ENCODE assay signal across 21 cellular contexts in genomic region chrX:77924320-77924859, GRCh38. TPM values are rescaled to one million over a fixed set of nuclear protein-coding genes. Genes with fewer than 3 reads are reported as not detected.
DNase-seq lines count a peak whose midpoint lies in the region; ATAC-seq, FAIRE-seq and TF ChIP-seq lines count a peak whose summit lies in the region.
"Had no signal": no experiment of that assay in that cellular context is flagged by ENCODE, and none has a peak within 500 bp of the region (broad histone marks: within the 10 kb centered on the region; RNA-seq: fewer than 3 reads in every experiment).

No MANE protein-coding gene starts in this region.

- H3K36me3 ChIP-seq in Panc1 (ENCODE audit: control insufficient read depth, insufficient read depth, low read length) (no peaks in the 10 kb centered on the region), fibroblast of lung (ENCODE audit: control insufficient read depth, insufficient read depth, low read length) (no peaks in the 10 kb centered on the region), hepatocyte (replicated peaks; ENCODE audit: insufficient read depth, low read depth) (no peaks in the 10 kb centered on the region)

- no peaks in the 10 kb centered on the region for H3K9me2 ChIP-seq in hepatocyte (replicated peaks; ENCODE audit: insufficient read depth)

- 84% methylated on average over 8 of the region's 8 CpGs for WGBS in hepatocyte (ENCODE audit: low lambda C conversion rate, missing lambda C conversion rate)

- ATAC-seq in Panc1 (no peak), GM19035 (IDR thresholded peaks at IDR 0.05; ENCODE audit: unreplicated experiment) (no peak)
- ATAC-seq: GM23338, HCT116 had no signal

- H3K9ac ChIP-seq in fibroblast of lung (ENCODE audit: insufficient read depth, low read length): no peak overlapping the region

- in situ Hi-C loops in Panc1 (cut with HindIII; ENCODE audit: low pct_unique_long_range_greater_than_20kb, low sequenced_read_pairs): no loop called here

- DNase-seq in GM19239 (ENCODE audit: insufficient read length, low spot score) (no peak), Panc1 (ENCODE audit: low read depth, low spot score) (no peak), fibroblast of lung (ENCODE audit: low read depth in 2 of 2) (peak in 1 of 2 donors; percentile 34), GM03348 (ENCODE audit: low spot score) (no peak), hepatocyte (ENCODE audit: low spot score) (no peak)
- DNase-seq: 8988T; C1 segment of cervical spinal cord; Calu3; CD4-positive, alpha-beta memory T cell; COR-L47; DMS53; DMS79 treated with DMSO at 0.1 percent for 48 hours; GF-D8; H9 had no signal

- peak overlapping the region; percentile 54; the same call in 1 of the 2 replicates for H3K27ac ChIP-seq in Panc1 (ENCODE audit: low read length)
- H3K27ac ChIP-seq in fibroblast of lung (ENCODE audit: insufficient read depth, low read length): no peak overlapping the region
- no peak overlapping the region for H3K27ac ChIP-seq in hepatocyte

- intact Hi-C loops in Panc1 (cut with micrococcal nuclease; ENCODE audit: unreplicated experiment): no loop called here

- CTCF ChIA-PET in Panc1 (lab: Charles Lee): no interaction called here

- TF ChIP-seq CTCF in Panc1 (IDR thresholded peaks at IDR 0.05): no peak
- TF ChIP-seq CTCF in fibroblast of lung (conservative IDR thresholded peaks at IDR 0.05 in 1 of 2, IDR thresholded peaks at IDR 0.05 in 1 of 2; ENCODE audit: low read depth in 1 of 2, low read length in 2 of 2): no peak
- no peak for TF ChIP-seq CTCF in hepatocyte (IDR thresholded peaks at IDR 0.05; ENCODE audit: poor library complexity)

- H3K4me2 ChIP-seq in fibroblast of lung (ENCODE audit: extremely low read depth, insufficient read depth, low read length) (peak overlapping the region; percentile 13), hepatocyte (no peak overlapping the region)
- H3K4me2 ChIP-seq: GM23338 had no signal

- H3K79me2 ChIP-seq in fibroblast of lung (ENCODE audit: control insufficient read depth, insufficient read depth, low read length) (no peaks in the 10 kb centered on the region), hepatocyte (peaks cover 17% of the 10 kb centered on the region)

- H3K9me3 ChIP-seq in Panc1 (ENCODE audit: control insufficient read depth, insufficient read depth, low read depth, low read length) (no peaks in the 10 kb centered on the region), fibroblast of lung (ENCODE audit: control insufficient read depth, insufficient read depth, low read depth, low read length) (no peaks in the 10 kb centered on the region), hepatocyte (ENCODE audit: low read depth) (peaks cover 6% of the 10 kb centered on the region)

- POLR2A ChIA-PET in Panc1 (lab: Charles Lee): no interaction called here

- BruUV-seq in Panc1 (replicated peaks; lab: Mats Ljungman, UMichigan): no TSS peak

- H3K4me3 ChIP-seq in Panc1 (ENCODE audit: low read depth in 2 of 2, low read length in 2 of 2) (no peak overlapping the region), fibroblast of lung (replicated peaks in 1 of 4; ENCODE audit: control extremely low read depth in 1 of 4, insufficient read depth in 1 of 4, low read depth in 3 of 4, low read length in 4 of 4) (no peak overlapping the region), hepatocyte (no peak overlapping the region)
- H3K4me3 ChIP-seq: GM23338 had no signal

- H2AFZ ChIP-seq in fibroblast of lung (ENCODE audit: low read length) (no peak overlapping the region), hepatocyte (no peak overlapping the region)
- H2AFZ ChIP-seq: GM23338 had no signal

- FAIRE-seq in GM19239 (lab: Jason Lieb, UNC): peak; percentile 56
- FAIRE-seq: GM12892 had no signal

- H4K20me1 ChIP-seq in fibroblast of lung (ENCODE audit: control insufficient read depth, extremely low read depth, insufficient read depth, low read length): no peaks in the 10 kb centered on the region
- no peaks in the 10 kb centered on the region for H4K20me1 ChIP-seq in hepatocyte (ENCODE audit: insufficient read depth, poor library complexity, severe bottlenecking)

- H3K4me1 ChIP-seq in Panc1 (ENCODE audit: control insufficient read depth, insufficient read depth, low read length) (peaks cover 10% of the 10 kb centered on the region; the same call in 1 of the 2 replicates), fibroblast of lung (ENCODE audit: control insufficient read depth, extremely low read depth, insufficient read depth, low read length) (no peaks in the 10 kb centered on the region), hepatocyte (ENCODE audit: insufficient read depth) (no peaks in the 10 kb centered on the region)

- H3K27me3 ChIP-seq in Panc1 (ENCODE audit: control insufficient read depth, insufficient read depth, low read length): no peaks in the 10 kb centered on the region
- H3K27me3 ChIP-seq in fibroblast of lung (ENCODE audit: control insufficient read depth, insufficient read depth, low read length): no peaks in the 10 kb centered on the region
- no peaks in the 10 kb centered on the region for H3K27me3 ChIP-seq in hepatocyte

RNA-seq across cellular contexts. Expression of gene ATP7A, which starts 13.9 kb away (rescaled TPM):
- 13.5 TPM for total RNA-seq in Panc1 (2021; ENCODE audit: unreplicated experiment)
- 5.5 TPM for polyA plus RNA-seq in Panc1 (2012; ENCODE audit: insufficient read length)
- total RNA-seq in fibroblast of lung: 13.6 and 18.3 TPM in 2 replicates
- polyA plus RNA-seq in fibroblast of lung: 11.6 and 12.2 TPM in 2 replicates
- 6.7 and 7.2 TPM in 2 replicates for polyA plus RNA-seq in fibroblast of lung (2012)
- 4.2 and 4.4 TPM in 2 replicates for polyA minus RNA-seq in fibroblast of lung (ENCODE audit: low replicate concordance)
- 11.8 and 13.0 TPM in 2 replicates for total RNA-seq in hepatocyte
- polyA plus RNA-seq in hepatocyte: 3.7 and 4.0 TPM in 2 replicates

RNA-seq across cellular contexts. Expression of gene COX7B, which starts 25.1 kb away (rescaled TPM):
- total RNA-seq in Panc1 (2021; ENCODE audit: unreplicated experiment) (352 TPM), fibroblast of lung (291 and 302 TPM in 2 replicates), hepatocyte (576 and 599 TPM in 2 replicates)
- polyA plus RNA-seq in Panc1 (2012; ENCODE audit: insufficient read length): 260 TPM
- polyA plus RNA-seq in fibroblast of lung (652 and 660 TPM in 2 replicates), hepatocyte (462 and 547 TPM in 2 replicates)
- polyA plus RNA-seq in fibroblast of lung (2012): 532 and 547 TPM in 2 replicates
- polyA minus RNA-seq in fibroblast of lung (ENCODE audit: low replicate concordance): 28.0 and 57.9 TPM in 2 replicates

RNA-seq across cellular contexts. Expression of gene MAGT1, which starts 29.2 kb away (rescaled TPM):
- 60.0 TPM for total RNA-seq in Panc1 (2021; ENCODE audit: unreplicated experiment)
- polyA plus RNA-seq in Panc1 (2012; ENCODE audit: insufficient read length): 34.3 TPM
- total RNA-seq in fibroblast of lung: 156 and 211 TPM in 2 replicates
- polyA plus RNA-seq in fibroblast of lung: 86.2 and 102 TPM in 2 replicates
- polyA plus RNA-seq in fibroblast of lung (2012): 55.8 and 66.6 TPM in 2 replicates
- polyA minus RNA-seq in fibroblast of lung (ENCODE audit: low replicate concordance): 47.2 and 53.7 TPM in 2 replicates
- total RNA-seq in hepatocyte: 82.3 and 88.4 TPM in 2 replicates
- polyA plus RNA-seq in hepatocyte: 32.6 and 35.0 TPM in 2 replicates

RNA-seq across cellular contexts. Expression of gene PGAM4, which starts 45.0 kb away (rescaled TPM):
- total RNA-seq in Panc1 (2021; ENCODE audit: unreplicated experiment) (not detected), fibroblast of lung (not detected in 2 replicates), hepatocyte (not detected in 2 replicates)
- 1.3 TPM for polyA plus RNA-seq in Panc1 (2012; ENCODE audit: insufficient read length)
- polyA plus RNA-seq in fibroblast of lung (0.39 and 0.47 TPM in 2 replicates), hepatocyte (not detected in 2 replicates)
- polyA plus RNA-seq in fibroblast of lung (2012): 0.62 TPM in 1 of 2 replicates, not detected in the other
- polyA minus RNA-seq in fibroblast of lung (ENCODE audit: low replicate concordance): not detected in 2 replicates
- total RNA-seq: A673; Calu3; CD4-positive, alpha-beta memory T cell; Daoy; H4 had no signal
- polyA plus RNA-seq: GM23338 had no signal
